ENCODE assay signal across 10 cellular contexts in genomic region chr12:6631549-6631961, GRCh38. TPM values are rescaled to one million over a fixed set of nuclear protein-coding genes. Genes with fewer than 3 reads are reported as not detected.
DNase-seq lines count a peak whose midpoint lies in the region; ATAC-seq, FAIRE-seq and TF ChIP-seq lines count a peak whose summit lies in the region.
"Had no signal": no experiment of that assay in that cellular context is flagged by ENCODE, and none has a peak within 500 bp of the region (broad histone marks: within the 10 kb centered on the region; RNA-seq: fewer than 3 reads in every experiment).

No MANE protein-coding gene starts in this region.

- TF ChIP-seq POLR2A in IMR-90 (IDR thresholded peaks at IDR 0.05; ENCODE audit: low read depth, low read length) = no peak
- no peak for TF ChIP-seq POLR2A in K562 (conservative IDR thresholded peaks at IDR 0.05)

- CTCF ChIA-PET in IMR-90 (lab: Yijun Ruan, JAX) (no interaction called here), K562 (lab: Yijun Ruan, JAX; ENCODE audit: low intra/inter-chr PET ratio) (no interaction called here)

- peak overlapping the region; percentile 97 for H3K4me2 ChIP-seq in BLaER1
- H3K4me2 ChIP-seq in IMR-90 (ENCODE audit: low read depth, low read length) = no peak overlapping the region
- H3K4me2 ChIP-seq in K562 (ENCODE audit: insufficient read depth, low read length) = peak overlapping the region; percentile 41; the same call in 1 of the 2 replicates

- H4K5ac ChIP-seq in IMR-90 (ENCODE audit: low read depth, low read length) = no peak overlapping the region

- H4K8ac ChIP-seq in IMR-90 (ENCODE audit: low read depth in 2 of 2, low read length in 2 of 2) = no peak overlapping the region

- no peaks in the 10 kb centered on the region for H3K79me1 ChIP-seq in IMR-90 (ENCODE audit: low read depth in 1 of 2, low read length in 2 of 2)

- H3K27me3 ChIP-seq in BLaER1 (no peaks in the 10 kb centered on the region), IMR-90 (ENCODE audit: control insufficient read depth, insufficient read depth, low read length) (0 out of 2 replicates have a peak, but pooled peaks cover 4% of the 10 kb centered on the region), K562 (ENCODE audit: control insufficient read depth in 2 of 2, insufficient read depth in 2 of 2, low read length in 2 of 2) (no peaks in the 10 kb centered on the region)

- TF ChIP-seq CTCF in IMR-90 (conservative IDR thresholded peaks at IDR 0.05; ENCODE audit: low read depth, low read length) = no peak
- TF ChIP-seq CTCF in K562 (IDR thresholded peaks at IDR 0.05 in 2 of 3, conservative IDR thresholded peaks at IDR 0.05 in 1 of 3; ENCODE audit: insufficient read depth in 2 of 3, low read depth in 1 of 3, low read length in 3 of 3) = no peak
- no peak for TF ChIP-seq CTCF in mucosa of descending colon (IDR thresholded peaks at IDR 0.05)
- no peak for TF ChIP-seq CTCF in HFFc6 (IDR thresholded peaks at IDR 0.05)

- H3K14ac ChIP-seq in IMR-90 (replicated peaks; ENCODE audit: low read depth, low read length) = no peak overlapping the region

- H3K4me3 Mint-ChIP-seq in HFFc6 = no peak overlapping the region

- H2BK15ac ChIP-seq in IMR-90 (ENCODE audit: low read depth, low read length) = no peak overlapping the region

- WGBS in IMR-90 (ENCODE audit: extremely low coverage in 2 of 2, insufficient read length in 1 of 2), 2 experiments = 83% methylated on average over 2 of the region's 3 CpGs; no CpG with 5 or more reads in 1 of the 2 experiments
- WGBS in K562 (ENCODE audit: insufficient coverage, low coverage, missing lambda C conversion rate) = 46% methylated on average over 3 of the region's 3 CpGs

- no peak for FAIRE-seq in K562 (lab: Jason Lieb, UNC)
- FAIRE-seq: TTC549 had no signal

- peak overlapping the region; percentile 97 for H3K27ac ChIP-seq in BLaER1
- no peak overlapping the region for H3K27ac ChIP-seq in IMR-90 (ENCODE audit: insufficient read depth, low read length)
- peak overlapping the region; percentile 41; the same call in 1 of the 3 replicates for H3K27ac ChIP-seq in K562 (ENCODE audit: extremely low read depth, low read depth, low read length)

- H4K20me1 ChIP-seq in BLaER1 (no peaks in the 10 kb centered on the region), IMR-90 (ENCODE audit: insufficient read depth, low read length) (no peaks in the 10 kb centered on the region), K562 (replicated peaks; ENCODE audit: control insufficient read depth, insufficient read depth, low read length) (no peaks in the 10 kb centered on the region)

- no peak for DNase-seq in IMR-90
- DNase-seq in K562 (ENCODE audit: extremely low read depth in 1 of 4, low spot score in 3 of 4) = no peak
- peak; percentile 77 to 89 (median 85) for DNase-seq in mucosa of descending colon
- DNase-seq in SK-N-DZ (ENCODE audit: low spot score) = no peak
- DNase-seq in midbrain (lab: John Stamatoyannopoulos, UW) = no peak
- no peak for DNase-seq in HFFc6

- H3K4me1 ChIP-seq in BLaER1 = peaks cover 93% of the 10 kb centered on the region
- peaks cover 6% of the 10 kb centered on the region; the same call in 1 of the 2 replicates for H3K4me1 ChIP-seq in IMR-90 (ENCODE audit: control insufficient read depth, insufficient read depth, low read length)
- H3K4me1 ChIP-seq in K562 (replicated peaks in 1 of 2; ENCODE audit: control insufficient read depth in 2 of 2, insufficient read depth in 2 of 2, low read length in 2 of 2) = peaks cover 23 to 32% of the 10 kb centered on the region in 2 experiments; a peak in 4 of 5 replicates
- H3K4me1 ChIP-seq in mucosa of descending colon (ENCODE audit: low read depth) = peaks cover 39% of the 10 kb centered on the region

- H3K36me3 Mint-ChIP-seq in HFFc6 (ENCODE audit: low read depth) = no peaks in the 10 kb centered on the region

- POLR2A ChIA-PET in IMR-90 (lab: Charles Lee; ENCODE audit: unreplicated experiment) = no interaction called here
- POLR2A ChIA-PET in K562 (lab: Yijun Ruan, JAX) = interaction anchor here (0.7 to 1.5 kb wide), 2 partner anchors 18 to 41 kb away, joined by 3 to 6 read pairs; no protein-coding TSS in a partner anchor

- intact Hi-C loops in IMR-90 (cut with micrococcal nuclease) = no loop called here
- intact Hi-C loops in K562 (cut with micrococcal nuclease) = no loop called here
- intact Hi-C loops in mucosa of descending colon (cut with DNase I, micrococcal nuclease) = no loop called here

- H2AK5ac ChIP-seq in IMR-90 (ENCODE audit: low read depth, low read length) = no peak overlapping the region

- BruUV-seq in IMR-90 (replicated peaks; lab: Mats Ljungman, UMichigan) = no TSS peak
- no TSS peak for BruUV-seq in K562 (replicated peaks; lab: Mats Ljungman, UMichigan)

- H2BK5ac ChIP-seq in IMR-90 (ENCODE audit: low read depth, low read length, poor library complexity, severe bottlenecking) = no peak overlapping the region

- no peak overlapping the region for H3K56ac ChIP-seq in IMR-90 (ENCODE audit: extremely low read depth, insufficient read depth, low read length)

- no peaks in the 10 kb centered on the region for H3K9me3 Mint-ChIP-seq in HFFc6

- peaks cover 18% of the 10 kb centered on the region for H3K4me1 Mint-ChIP-seq in HFFc6 (ENCODE audit: low read depth)

- peaks cover 18% of the 10 kb centered on the region for H3K27me3 Mint-ChIP-seq in HFFc6 (ENCODE audit: insufficient read depth)

- TF ChIP-seq RAD21 in IMR-90 (IDR thresholded peaks at IDR 0.05; ENCODE audit: low read length) = no peak
- no peak for TF ChIP-seq RAD21 in K562 (CRISPR knock-in tag; conservative IDR thresholded peaks at IDR 0.05 in 1 of 2, IDR thresholded peaks at IDR 0.05 in 1 of 2)

- H2AK9ac ChIP-seq in IMR-90 (replicated peaks; ENCODE audit: low read depth, low read length, poor library complexity) = no peak overlapping the region

- peaks cover 19% of the 10 kb centered on the region for H3K79me2 ChIP-seq in K562 (ENCODE audit: control insufficient read depth, insufficient read depth, low read length)

- no peak overlapping the region for H3K27ac Mint-ChIP-seq in HFFc6

- no peak overlapping the region for H3K23ac ChIP-seq in IMR-90 (ENCODE audit: low read depth, low read length)

- no peak overlapping the region for H3K18ac ChIP-seq in IMR-90 (ENCODE audit: low read depth, low read length)

- no peak for TF ChIP-seq EP300 in K562 (IDR thresholded peaks at IDR 0.05; ENCODE audit: low read length)

- no peak overlapping the region for H2BK20ac ChIP-seq in IMR-90 (ENCODE audit: low read depth, low read length)

- dilution Hi-C loops in IMR-90 (cut with HindIII; ENCODE audit: low sequenced_read_pairs, unreplicated experiment) = no loop called here

- in situ Hi-C loops in IMR-90 (cut with MboI; ENCODE audit: low sequenced_read_pairs) (no loop called here), K562 (cut with MboI) (no loop called here)

- no peak overlapping the region for H3K4ac ChIP-seq in IMR-90 (ENCODE audit: low read depth, low read length)

- no peak for ATAC-seq in IMR-90 (ENCODE audit: low read depth)
- ATAC-seq in K562 = no peak
- ATAC-seq in mucosa of descending colon = peak; percentile 81
- no peak for ATAC-seq in GM21529 (IDR thresholded peaks at IDR 0.05; ENCODE audit: unreplicated experiment)

- H3K9ac ChIP-seq in BLaER1 = peak overlapping the region; percentile 89
- H3K9ac ChIP-seq in IMR-90 (ENCODE audit: low read depth, low read length) = no peak overlapping the region
- H3K9ac ChIP-seq in K562 (ENCODE audit: insufficient read depth in 1 of 2, low read depth in 2 of 2, low read length in 2 of 2) = peak overlapping the region in 1 of 2 experiments; percentile 24; a peak in 1 of 4 replicates

- H3K4me3 ChIP-seq in BLaER1 (peak overlapping the region; percentile 68), IMR-90 (ENCODE audit: insufficient read depth, low read depth, low read length) (no peak overlapping the region), K562 (no peak overlapping the region), mucosa of descending colon (no peak overlapping the region)

- H3K9me3 ChIP-seq in BLaER1 = no peaks in the 10 kb centered on the region
- H3K9me3 ChIP-seq in IMR-90 (ENCODE audit: control insufficient read depth, insufficient read depth, low read length) = no peaks in the 10 kb centered on the region
- no peaks in the 10 kb centered on the region for H3K9me3 ChIP-seq in K562 (replicated peaks; ENCODE audit: control insufficient read depth, insufficient read depth, low read depth, low read length)
- H3K9me3 ChIP-seq in mucosa of descending colon = no peaks in the 10 kb centered on the region

- H2AFZ ChIP-seq in IMR-90 (replicated peaks; ENCODE audit: low read length, poor library complexity) (peak overlapping the region; percentile 8), K562 (ENCODE audit: low read depth, low read length) (no peak overlapping the region)

- H3K36me3 ChIP-seq in BLaER1 (no peaks in the 10 kb centered on the region), IMR-90 (ENCODE audit: control insufficient read depth, insufficient read depth, low read length) (no peaks in the 10 kb centered on the region), K562 (ENCODE audit: control insufficient read depth, insufficient read depth, low read length) (no peaks in the 10 kb centered on the region; the same call in 2 of the 3 replicates), mucosa of descending colon (ENCODE audit: low read depth) (no peaks in the 10 kb centered on the region)

- H3K9me1 ChIP-seq in IMR-90 (ENCODE audit: insufficient read depth, low read length) (no peaks in the 10 kb centered on the region), K562 (ENCODE audit: control insufficient read depth, insufficient read depth, low read length) (no peaks in the 10 kb centered on the region)

- H4K91ac ChIP-seq in IMR-90 (ENCODE audit: insufficient read depth, low read depth, low read length) = no peak overlapping the region

- no peak overlapping the region for H2BK120ac ChIP-seq in IMR-90 (ENCODE audit: low read depth, low read length)

RNA-seq across cellular contexts. Expression of gene LPAR5, which starts 4.2 kb away (rescaled TPM):
- total RNA-seq in IMR-90 (2012; rRNA removed) = not detected in 2 replicates
- not detected in 2 replicates for polyA plus RNA-seq in IMR-90 (2012; rRNA removed)
- polyA plus RNA-seq in IMR-90 (2012; cell fraction: cytosol; rRNA removed) = 0.01 TPM in 1 of 2 replicates, not detected in the other
- not detected in 2 replicates for polyA plus RNA-seq in IMR-90 (2012; cell fraction: nucleus; rRNA removed; ENCODE audit: low replicate concordance)
- 14.4 and 32.5 TPM in 2 replicates for total RNA-seq in K562 (2011; cell fraction: chromatin; rRNA removed; ENCODE audit: low replicate concordance)
- 19.1 and 26.3 TPM in 2 replicates for total RNA-seq in K562 (2011; cell fraction: nucleolus; rRNA removed)
- 20.8 and 27.5 TPM in 2 replicates for total RNA-seq in K562 (2011; cell fraction: nucleoplasm; rRNA removed)
- total RNA-seq in K562 (2014; rRNA removed) = 3.6 and 4.9 TPM in 2 replicates
- 3.0 and 3.5 TPM in 2 replicates for total RNA-seq in K562 (2014; rRNA removed; fragmentation: Illumina TruSeq; extraction: Trizol)
- 2.7 and 2.8 TPM in 2 replicates for total RNA-seq in K562 (2015; rRNA removed; fragmentation: Illumina TruSeq; extraction: Trizol)
- 9.2 and 11.7 TPM in 2 replicates for total RNA-seq in K562 (2021)
- 5.8 and 7.8 TPM in 2 replicates for polyA plus RNA-seq in K562 (2011; rRNA removed)
- polyA plus RNA-seq in K562 (2011; cell fraction: cytosol; rRNA removed) = 14.8 and 50.1 TPM in 2 replicates
- polyA plus RNA-seq in K562 (2011; cell fraction: nucleus; rRNA removed) = 5.8 and 13.2 TPM in 2 replicates
- polyA plus RNA-seq in K562 (2012) = 8.5 and 9.4 TPM in 2 replicates
- 7.0 and 9.9 TPM in 2 replicates for polyA plus RNA-seq in K562 (2014; fragmentation: Illumina TruSeq; extraction: Trizol)
- 1 to 10 TPM; 1.3 to 2.3 TPM for polyA plus RNA-seq in K562 (2014; fragmentation: Nextera tagmentation; extraction: Ambion mirVana)
- 5.6 and 5.9 TPM in 2 replicates for polyA plus RNA-seq in K562 (2014; rRNA removed)
- polyA minus RNA-seq in K562 (2011; rRNA and poly(A)+ RNA removed) = 4.6 and 7.8 TPM in 2 replicates
- 11.7 and 16.4 TPM in 2 replicates for polyA minus RNA-seq in K562 (2011; cell fraction: cytosol; rRNA and poly(A)+ RNA removed)
- 3.6 and 4.7 TPM in 2 replicates for polyA minus RNA-seq in K562 (2011; cell fraction: nucleus; rRNA and poly(A)+ RNA removed)
- 10 to 100 TPM; 12.0 to 30.5 (median 22.7) TPM for total RNA-seq in mucosa of descending colon
- 0.29 and 1.1 TPM in 2 replicates for polyA plus RNA-seq in SK-N-DZ (2014; cell fraction: cytosol; rRNA removed)
- 0.17 TPM in 1 of 2 replicates, not detected in the other for polyA plus RNA-seq in SK-N-DZ (2014; cell fraction: nucleus; rRNA removed)
- not detected for total RNA-seq in HFFc6 (2021; fragmentation: NEBNext Ultra II Directional; extraction: Animal tissue kit (Norgen Biotek cat#: 25700))
- total RNA-seq: fibroblast of villous mesenchyme had no signal

RNA-seq across cellular contexts. Expression of gene ACRBP, which starts 15.7 kb away (rescaled TPM):
- total RNA-seq in IMR-90 (2012; rRNA removed) = not detected in 2 replicates
- 0.27 and 0.38 TPM in 2 replicates for polyA plus RNA-seq in IMR-90 (2012; rRNA removed)
- 0.15 and 1.9 TPM in 2 replicates for polyA plus RNA-seq in IMR-90 (2012; cell fraction: cytosol; rRNA removed)
- 0.88 and 1.2 TPM in 2 replicates for polyA plus RNA-seq in IMR-90 (2012; cell fraction: nucleus; rRNA removed; ENCODE audit: low replicate concordance)
- 10.1 and 27.0 TPM in 2 replicates for total RNA-seq in K562 (2011; cell fraction: chromatin; rRNA removed; ENCODE audit: low replicate concordance)
- 11.7 and 20.7 TPM in 2 replicates for total RNA-seq in K562 (2011; cell fraction: nucleolus; rRNA removed)
- total RNA-seq in K562 (2011; cell fraction: nucleoplasm; rRNA removed) = 12.6 and 15.5 TPM in 2 replicates
- total RNA-seq in K562 (2014; rRNA removed) = 5.3 and 10.5 TPM in 2 replicates
- total RNA-seq in K562 (2014; rRNA removed; fragmentation: Illumina TruSeq; extraction: Trizol) = 5.5 and 7.9 TPM in 2 replicates
- 3.1 and 3.5 TPM in 2 replicates for total RNA-seq in K562 (2015; rRNA removed; fragmentation: Illumina TruSeq; extraction: Trizol)
- 16.8 and 18.0 TPM in 2 replicates for total RNA-seq in K562 (2021)
- 13.2 and 28.6 TPM in 2 replicates for polyA plus RNA-seq in K562 (2011; rRNA removed)
- polyA plus RNA-seq in K562 (2011; cell fraction: cytosol; rRNA removed) = 12.3 and 15.6 TPM in 2 replicates
- polyA plus RNA-seq in K562 (2011; cell fraction: nucleus; rRNA removed) = 79.2 and 89.4 TPM in 2 replicates
- polyA plus RNA-seq in K562 (2012) = 13.4 and 22.7 TPM in 2 replicates
- 7.2 and 8.4 TPM in 2 replicates for polyA plus RNA-seq in K562 (2014; fragmentation: Illumina TruSeq; extraction: Trizol)
- 10 to 100 TPM; 23.1 to 31.8 TPM for polyA plus RNA-seq in K562 (2014; fragmentation: Nextera tagmentation; extraction: Ambion mirVana)
- polyA plus RNA-seq in K562 (2014; rRNA removed) = 4.4 and 6.7 TPM in 2 replicates
- 4.0 and 4.5 TPM in 2 replicates for polyA minus RNA-seq in K562 (2011; rRNA and poly(A)+ RNA removed)
- 5.4 and 7.3 TPM in 2 replicates for polyA minus RNA-seq in K562 (2011; cell fraction: cytosol; rRNA and poly(A)+ RNA removed)
- polyA minus RNA-seq in K562 (2011; cell fraction: nucleus; rRNA and poly(A)+ RNA removed) = 4.4 and 11.2 TPM in 2 replicates
- total RNA-seq in mucosa of descending colon = 1 to 10 TPM; 1.4 to 3.0 (median 2.2) TPM
- 2.4 and 2.7 TPM in 2 replicates for polyA plus RNA-seq in SK-N-DZ (2014; cell fraction: cytosol; rRNA removed)
- 7.0 and 22.6 TPM in 2 replicates for polyA plus RNA-seq in SK-N-DZ (2014; cell fraction: nucleus; rRNA removed)
- total RNA-seq in HFFc6 (2021; fragmentation: NEBNext Ultra II Directional; extraction: Animal tissue kit (Norgen Biotek cat#: 25700)) = not detected
- total RNA-seq: fibroblast of villous mesenchyme had no signal

RNA-seq across cellular contexts. Expression of gene CHD4, which starts 24.4 kb away (rescaled TPM):
- 262 and 279 TPM in 2 replicates for total RNA-seq in IMR-90 (2012; rRNA removed)
- polyA plus RNA-seq in IMR-90 (2012; rRNA removed) = 99.8 and 116 TPM in 2 replicates
- 56.6 and 65.1 TPM in 2 replicates for polyA plus RNA-seq in IMR-90 (2012; cell fraction: cytosol; rRNA removed)
- polyA plus RNA-seq in IMR-90 (2012; cell fraction: nucleus; rRNA removed; ENCODE audit: low replicate concordance) = 126 and 164 TPM in 2 replicates
- 526 and 534 TPM in 2 replicates for total RNA-seq in K562 (2011; cell fraction: chromatin; rRNA removed; ENCODE audit: low replicate concordance)
- total RNA-seq in K562 (2011; cell fraction: nucleolus; rRNA removed) = 244 and 272 TPM in 2 replicates
- 296 and 379 TPM in 2 replicates for total RNA-seq in K562 (2011; cell fraction: nucleoplasm; rRNA removed)
- total RNA-seq in K562 (2014; rRNA removed) = 392 and 404 TPM in 2 replicates
- total RNA-seq in K562 (2014; rRNA removed; fragmentation: Illumina TruSeq; extraction: Trizol) = 231 and 265 TPM in 2 replicates
- 271 and 272 TPM in 2 replicates for total RNA-seq in K562 (2015; rRNA removed; fragmentation: Illumina TruSeq; extraction: Trizol)
- total RNA-seq in K562 (2021) = 353 and 384 TPM in 2 replicates
- polyA plus RNA-seq in K562 (2011; rRNA removed) = 119 and 126 TPM in 2 replicates
- polyA plus RNA-seq in K562 (2011; cell fraction: cytosol; rRNA removed) = 151 and 165 TPM in 2 replicates
- polyA plus RNA-seq in K562 (2011; cell fraction: nucleus; rRNA removed) = 184 and 336 TPM in 2 replicates
- 162 and 218 TPM in 2 replicates for polyA plus RNA-seq in K562 (2012)
- polyA plus RNA-seq in K562 (2014; fragmentation: Illumina TruSeq; extraction: Trizol) = 346 and 375 TPM in 2 replicates
- polyA plus RNA-seq in K562 (2014; fragmentation: Nextera tagmentation; extraction: Ambion mirVana) = 10 to 100 TPM; 82.1 to 90.3 TPM
- 211 and 214 TPM in 2 replicates for polyA plus RNA-seq in K562 (2014; rRNA removed)
- polyA minus RNA-seq in K562 (2011; rRNA and poly(A)+ RNA removed) = 272 and 274 TPM in 2 replicates
- polyA minus RNA-seq in K562 (2011; cell fraction: cytosol; rRNA and poly(A)+ RNA removed) = 222 and 251 TPM in 2 replicates
- 81.5 and 99.4 TPM in 2 replicates for polyA minus RNA-seq in K562 (2011; cell fraction: nucleus; rRNA and poly(A)+ RNA removed)
- total RNA-seq in mucosa of descending colon = 100 to 1,000 TPM; 127 to 243 (median 149) TPM
- polyA plus RNA-seq in SK-N-DZ (2014; cell fraction: cytosol; rRNA removed) = 266 and 275 TPM in 2 replicates
- polyA plus RNA-seq in SK-N-DZ (2014; cell fraction: nucleus; rRNA removed) = 459 and 474 TPM in 2 replicates
- total RNA-seq in HFFc6 (2021; fragmentation: NEBNext Ultra II Directional; extraction: Animal tissue kit (Norgen Biotek cat#: 25700)) = 100 to 1,000 TPM; 167 to 193 (median 183) TPM

RNA-seq across cellular contexts. Expression of gene ING4, which starts 31.4 kb away (rescaled TPM):
- total RNA-seq in IMR-90 (2012; rRNA removed) (22.0 and 25.3 TPM in 2 replicates), K562 (2014; rRNA removed) (12.8 and 15.7 TPM in 2 replicates), K562 (2014; rRNA removed; fragmentation: Illumina TruSeq; extraction: Trizol) (16.4 and 19.7 TPM in 2 replicates), K562 (2015; rRNA removed; fragmentation: Illumina TruSeq; extraction: Trizol) (11.0 and 11.6 TPM in 2 replicates), K562 (2021) (13.0 and 14.0 TPM in 2 replicates), mucosa of descending colon (10 to 100 TPM; 28.9 to 46.9 (median 45.9) TPM)
- polyA plus RNA-seq in IMR-90 (2012; rRNA removed) (31.1 and 47.5 TPM in 2 replicates), K562 (2011; rRNA removed) (30.2 and 32.1 TPM in 2 replicates), K562 (2014; fragmentation: Illumina TruSeq; extraction: Trizol) (27.3 and 28.4 TPM in 2 replicates), K562 (2014; fragmentation: Nextera tagmentation; extraction: Ambion mirVana) (1 to 10 TPM; 6.6 to 8.4 TPM), K562 (2014; rRNA removed) (23.8 and 23.9 TPM in 2 replicates)
- 23.4 and 26.9 TPM in 2 replicates for polyA plus RNA-seq in IMR-90 (2012; cell fraction: cytosol; rRNA removed)
- 64.9 and 157 TPM in 2 replicates for polyA plus RNA-seq in IMR-90 (2012; cell fraction: nucleus; rRNA removed; ENCODE audit: low replicate concordance)
- 36.0 and 36.8 TPM in 2 replicates for total RNA-seq in K562 (2011; cell fraction: chromatin; rRNA removed; ENCODE audit: low replicate concordance)
- total RNA-seq in K562 (2011; cell fraction: nucleolus; rRNA removed) = 22.8 and 26.7 TPM in 2 replicates
- total RNA-seq in K562 (2011; cell fraction: nucleoplasm; rRNA removed) = 20.7 and 22.2 TPM in 2 replicates
- polyA plus RNA-seq in K562 (2011; cell fraction: cytosol; rRNA removed) = 16.1 and 24.2 TPM in 2 replicates
- 66.6 and 104 TPM in 2 replicates for polyA plus RNA-seq in K562 (2011; cell fraction: nucleus; rRNA removed)
- 18.1 and 28.0 TPM in 2 replicates for polyA plus RNA-seq in K562 (2012)
- 10.8 and 11.3 TPM in 2 replicates for polyA minus RNA-seq in K562 (2011; rRNA and poly(A)+ RNA removed)
- polyA minus RNA-seq in K562 (2011; cell fraction: cytosol; rRNA and poly(A)+ RNA removed) = 4.6 and 5.0 TPM in 2 replicates
- 5.0 and 12.2 TPM in 2 replicates for polyA minus RNA-seq in K562 (2011; cell fraction: nucleus; rRNA and poly(A)+ RNA removed)
- polyA plus RNA-seq in SK-N-DZ (2014; cell fraction: cytosol; rRNA removed) = 121 and 129 TPM in 2 replicates
- 381 and 391 TPM in 2 replicates for polyA plus RNA-seq in SK-N-DZ (2014; cell fraction: nucleus; rRNA removed)
- 10 to 100 TPM; 19.7 to 26.8 (median 21.7) TPM for total RNA-seq in HFFc6 (2021; fragmentation: NEBNext Ultra II Directional; extraction: Animal tissue kit (Norgen Biotek cat#: 25700))

RNA-seq across cellular contexts. Expression of gene ZNF384, which starts 57.6 kb away (rescaled TPM):
- total RNA-seq in IMR-90 (2012; rRNA removed) (16.3 and 17.5 TPM in 2 replicates), K562 (2014; rRNA removed) (9.6 and 21.4 TPM in 2 replicates), K562 (2014; rRNA removed; fragmentation: Illumina TruSeq; extraction: Trizol) (16.4 and 21.3 TPM in 2 replicates), K562 (2015; rRNA removed; fragmentation: Illumina TruSeq; extraction: Trizol) (20.2 and 21.6 TPM in 2 replicates), K562 (2021) (34.3 and 36.9 TPM in 2 replicates), mucosa of descending colon (10 to 100 TPM; 54.5 to 67.8 (median 64.3) TPM)
- polyA plus RNA-seq in IMR-90 (2012; rRNA removed) (53.7 and 55.6 TPM in 2 replicates), K562 (2011; rRNA removed) (38.2 and 51.4 TPM in 2 replicates), K562 (2014; fragmentation: Illumina TruSeq; extraction: Trizol) (62.1 and 64.8 TPM in 2 replicates), K562 (2014; fragmentation: Nextera tagmentation; extraction: Ambion mirVana) (under 1 TPM; 0.36 to 0.42 TPM), K562 (2014; rRNA removed) (29.1 and 39.4 TPM in 2 replicates)
- polyA plus RNA-seq in IMR-90 (2012; cell fraction: cytosol; rRNA removed) = 23.1 and 32.3 TPM in 2 replicates
- polyA plus RNA-seq in IMR-90 (2012; cell fraction: nucleus; rRNA removed; ENCODE audit: low replicate concordance) = 169 and 187 TPM in 2 replicates
- total RNA-seq in K562 (2011; cell fraction: chromatin; rRNA removed; ENCODE audit: low replicate concordance) = 96.1 and 146 TPM in 2 replicates
- total RNA-seq in K562 (2011; cell fraction: nucleolus; rRNA removed) = 75.5 and 81.2 TPM in 2 replicates
- total RNA-seq in K562 (2011; cell fraction: nucleoplasm; rRNA removed) = 65.2 and 76.0 TPM in 2 replicates
- 35.9 and 44.8 TPM in 2 replicates for polyA plus RNA-seq in K562 (2011; cell fraction: cytosol; rRNA removed)
- 99.6 and 126 TPM in 2 replicates for polyA plus RNA-seq in K562 (2011; cell fraction: nucleus; rRNA removed)
- 41.7 and 43.3 TPM in 2 replicates for polyA plus RNA-seq in K562 (2012)
- polyA minus RNA-seq in K562 (2011; rRNA and poly(A)+ RNA removed) = 35.3 and 38.2 TPM in 2 replicates
- 27.3 and 34.6 TPM in 2 replicates for polyA minus RNA-seq in K562 (2011; cell fraction: cytosol; rRNA and poly(A)+ RNA removed)
- polyA minus RNA-seq in K562 (2011; cell fraction: nucleus; rRNA and poly(A)+ RNA removed) = 30.6 and 48.9 TPM in 2 replicates
- 53.1 and 59.3 TPM in 2 replicates for polyA plus RNA-seq in SK-N-DZ (2014; cell fraction: cytosol; rRNA removed)
- polyA plus RNA-seq in SK-N-DZ (2014; cell fraction: nucleus; rRNA removed) = 127 and 189 TPM in 2 replicates
- total RNA-seq in HFFc6 (2021; fragmentation: NEBNext Ultra II Directional; extraction: Animal tissue kit (Norgen Biotek cat#: 25700)) = 10 to 100 TPM; 32.8 to 43.9 (median 41.1) TPM

Comparison
In these comparisons a context has a peak if more than half of its experiments do, and no peak if none do; other contexts are left out.
1. DNase-seq: peak in mucosa of descending colon (3 of 3); none in IMR-90 (single experiment), K562 (0 of 4), SK-N-DZ (single experiment), midbrain (single experiment) and HFFc6 (single experiment).